In genomic region chr14:61025239-61026223, GRCh38 we compare ENCODE assay signal across 8 cellular contexts. TPM values are rescaled to one million over a fixed set of nuclear protein-coding genes. Genes with fewer than 3 reads are reported as not detected.
DNase-seq lines count a peak whose midpoint lies in the region; ATAC-seq, FAIRE-seq and TF ChIP-seq lines count a peak whose summit lies in the region.

No MANE protein-coding gene starts in this region.

- no peak overlapping the region for H3K23ac ChIP-seq in H1 (ENCODE audit: insufficient read length)

- CTCF ChIA-PET in H1 (lab: Charles Lee; ENCODE audit: partially characterized antibody) = interaction anchor here (0.8 to 3.0 kb wide), 14 partner anchors 9 to 400 kb away, joined by 3 to 10 read pairs (median 3); no protein-coding TSS in a partner anchor

- H2BK120ac ChIP-seq in H1 (replicated peaks; ENCODE audit: low read depth, low read length) = no peak overlapping the region

- DNase-seq in GDM1 (lab: John Stamatoyannopoulos, UW) = peak; percentile 18
- peak; percentile 54 for DNase-seq in NCI-H524 treated with DMSO at 0.1 percent for 48 hours (lab: John Stamatoyannopoulos, UW)
- DNase-seq in activated CD4-positive, alpha-beta T cell treated with anti-CD3 and anti-CD28 coated beads, Interleukin-2, amount 10 ng/mL, durations not matched to agents 24 days and 14 days = peak; percentile 87
- no peak for DNase-seq in H1 (ENCODE audit: low read depth in 1 of 2, low spot score in 2 of 2)
- no peak for DNase-seq in mesothelial cell of epicardium (ENCODE audit: low spot score in 2 of 2, unreplicated experiment in 2 of 2)
- DNase-seq in stimulated activated CD8-positive, alpha-beta memory T cell treated with anti-CD3 and anti-CD28 coated beads, Interleukin-4, amount 100 ng/mL, for 4 hours (ENCODE audit: low read depth in 2 of 2, low spot score in 1 of 2) = peak; percentile 1 to 19
- no peak for DNase-seq in GF-D8 (lab: John Stamatoyannopoulos, UW)

- 48% methylated on average over 7 of the region's 7 CpGs; no CpG with 5 or more reads in 1 of the 2 experiments for WGBS in H1 (ENCODE audit: extremely low coverage in 1 of 2, insufficient coverage in 1 of 2, insufficient read length in 1 of 2, insufficient replicate concordance in 2 of 2, low coverage in 1 of 2, low lambda C conversion rate in 2 of 2, missing lambda C conversion rate in 1 of 2), 2 experiments

- H2BK12ac ChIP-seq in H1 (ENCODE audit: low read depth, low read length) = no peak overlapping the region

- H3K56ac ChIP-seq in H1 (replicated peaks; ENCODE audit: insufficient read length, low read depth, low read length) = no peak overlapping the region

- H2BK5ac ChIP-seq in H1 (ENCODE audit: low read depth, low read length) = no peak overlapping the region

- H3K4me3 Mint-ChIP-seq in activated CD4-positive, alpha-beta T cell treated with anti-CD3 and anti-CD28 coated beads, Interleukin-2, amount 10 ng/mL, durations not matched to agents 24 days and 14 days = no peak overlapping the region
- no peak overlapping the region for H3K4me3 Mint-ChIP-seq in mesothelial cell of epicardium

- POLR2A ChIA-PET in H1 (lab: Charles Lee; ENCODE audit: partially characterized antibody) = no interaction called here

- no peak overlapping the region for H3K18ac ChIP-seq in H1 (ENCODE audit: extremely low read depth, low read length)

- H3K27ac Mint-ChIP-seq in activated CD4-positive, alpha-beta T cell treated with anti-CD3 and anti-CD28 coated beads, Interleukin-2, amount 10 ng/mL, durations not matched to agents 24 days and 14 days = no peak overlapping the region
- H3K27ac Mint-ChIP-seq in mesothelial cell of epicardium = no peak overlapping the region

- intact Hi-C loops in activated CD4-positive, alpha-beta T cell treated with anti-CD3 and anti-CD28 coated beads, Interleukin-2, amount 10 ng/mL, durations not matched to agents 24 days and 14 days (cut with micrococcal nuclease) = loop anchor here (1.0 to 10.0 kb wide), 5 partner anchors 159 to 400 kb away; partner anchors contain the start of gene SIX4

- H2BK15ac ChIP-seq in H1 (ENCODE audit: low read length) = no peak overlapping the region

- no peaks in the 10 kb centered on the region for H3K36me3 ChIP-seq in H1 (ENCODE audit: control insufficient read depth in 2 of 4, insufficient read depth in 4 of 4, low read length in 3 of 4)

- H3K9me3 Mint-ChIP-seq in activated CD4-positive, alpha-beta T cell treated with anti-CD3 and anti-CD28 coated beads, Interleukin-2, amount 10 ng/mL, durations not matched to agents 24 days and 14 days = no peaks in the 10 kb centered on the region
- H3K9me3 Mint-ChIP-seq in mesothelial cell of epicardium = no peaks in the 10 kb centered on the region

- H3K27me3 Mint-ChIP-seq in activated CD4-positive, alpha-beta T cell treated with anti-CD3 and anti-CD28 coated beads, Interleukin-2, amount 10 ng/mL, durations not matched to agents 24 days and 14 days = peaks cover 2% of the 10 kb centered on the region
- peaks cover 13% of the 10 kb centered on the region for H3K27me3 Mint-ChIP-seq in mesothelial cell of epicardium (ENCODE audit: low read depth)

- H3K9ac ChIP-seq in H1 (replicated peaks in 1 of 4; ENCODE audit: extremely low read depth in 1 of 4, low read depth in 3 of 4, low read length in 3 of 4) = no peak overlapping the region

- H3K14ac ChIP-seq in H1 (ENCODE audit: insufficient read length) = no peak overlapping the region

- no peak overlapping the region for H3K4me3 ChIP-seq in H1 (ENCODE audit: extremely low read depth in 1 of 4, insufficient read depth in 2 of 4, low read depth in 3 of 4, low read length in 4 of 4)

- FAIRE-seq in H1 (lab: Jason Lieb, UNC) = peak; percentile 94

- no peaks in the 10 kb centered on the region for H4K20me1 ChIP-seq in H1 (replicated peaks in 1 of 2; ENCODE audit: control insufficient read depth in 1 of 2, insufficient read depth in 2 of 2, low read length in 2 of 2)

- no peak overlapping the region for H3K27ac ChIP-seq in H1 (ENCODE audit: low read depth, low read length)

- no peaks in the 10 kb centered on the region for H3K27me3 ChIP-seq in H1 (replicated peaks in 1 of 4; ENCODE audit: control insufficient read depth in 3 of 4, extremely low read depth in 1 of 4, insufficient read depth in 3 of 4, low read length in 3 of 4)

- H3K23me2 ChIP-seq in H1 (ENCODE audit: low read depth, low read length) = no peaks in the 10 kb centered on the region

- H3K36me3 Mint-ChIP-seq in activated CD4-positive, alpha-beta T cell treated with anti-CD3 and anti-CD28 coated beads, Interleukin-2, amount 10 ng/mL, durations not matched to agents 24 days and 14 days (ENCODE audit: low read depth) = no peaks in the 10 kb centered on the region
- H3K36me3 Mint-ChIP-seq in mesothelial cell of epicardium = no peaks in the 10 kb centered on the region

- H3K4me1 ChIP-seq in H1 (replicated peaks in 1 of 4; ENCODE audit: control insufficient read depth in 3 of 4, insufficient read depth in 4 of 4, low read length in 3 of 4) = no peaks in the 10 kb centered on the region

- no peaks in the 10 kb centered on the region for H3K79me2 ChIP-seq in H1 (ENCODE audit: control insufficient read depth in 1 of 2, insufficient read depth in 2 of 2, low read length in 2 of 2)

- H3K4ac ChIP-seq in H1 (replicated peaks; ENCODE audit: insufficient read length, low read depth, low read length) = no peak overlapping the region

- TF ChIP-seq RAD21 in H1 (IDR thresholded peaks at IDR 0.05 in 1 of 2, conservative IDR thresholded peaks at IDR 0.05 in 1 of 2; ENCODE audit: low read depth in 2 of 2, low read length in 2 of 2) = peak; percentile 89

- TF ChIP-seq EP300 in H1 (IDR thresholded peaks at IDR 0.05; ENCODE audit: borderline replicate concordance in 1 of 2, low read depth in 2 of 2, low read length in 2 of 2) = no peak

- no peak overlapping the region for H2AFZ ChIP-seq in H1 (ENCODE audit: low read length)

- H3K9me3 ChIP-seq in H1 (ENCODE audit: insufficient read depth in 2 of 2, low read depth in 1 of 2, low read length in 1 of 2) = no peaks in the 10 kb centered on the region

- H3K79me1 ChIP-seq in H1 (ENCODE audit: low read depth, low read length) = no peaks in the 10 kb centered on the region

- no peak overlapping the region for H3K4me2 ChIP-seq in H1 (ENCODE audit: insufficient read depth in 1 of 2, low read depth in 2 of 2, low read length in 2 of 2)

- no peak overlapping the region for H4K8ac ChIP-seq in H1 (ENCODE audit: extremely low read depth, insufficient read depth, low read length)

- TF ChIP-seq POLR2A in H1 (IDR thresholded peaks at IDR 0.05; ENCODE audit: control extremely low read depth in 1 of 2, low read depth in 2 of 2, low read length in 2 of 2) = no peak

- no peak overlapping the region for H4K5ac ChIP-seq in H1 (ENCODE audit: insufficient read length, low read depth, low read length)

- H2BK20ac ChIP-seq in H1 (ENCODE audit: low read length) = no peak overlapping the region

- H2AK5ac ChIP-seq in H1 (ENCODE audit: low read depth, low read length) = no peak overlapping the region

- ATAC-seq in HG03354 (IDR thresholded peaks at IDR 0.05; ENCODE audit: poor library complexity, severe bottlenecking, unreplicated experiment) = peak; percentile 82

- TF ChIP-seq CTCF in H1 (IDR thresholded peaks at IDR 0.05; ENCODE audit: control extremely low read depth in 1 of 3, insufficient read depth in 1 of 3, low read depth in 1 of 3, low read length in 3 of 3) (peak in 2 of 3 experiments; percentile 70 to 82; a peak in 3 of 4 replicates), mesothelial cell of epicardium (IDR thresholded peaks at IDR 0.05; ENCODE audit: unreplicated experiment) (peak; percentile 73)

- H4K91ac ChIP-seq in H1 (replicated peaks; ENCODE audit: insufficient read length, low read length) = no peak overlapping the region

- no peaks in the 10 kb centered on the region for H3K4me1 Mint-ChIP-seq in activated CD4-positive, alpha-beta T cell treated with anti-CD3 and anti-CD28 coated beads, Interleukin-2, amount 10 ng/mL, durations not matched to agents 24 days and 14 days
- H3K4me1 Mint-ChIP-seq in mesothelial cell of epicardium = peaks cover 2% of the 10 kb centered on the region

RNA-seq across cellular contexts. Expression of gene SLC38A6, which starts 44.5 kb away (rescaled TPM):
- total RNA-seq in activated CD4-positive, alpha-beta T cell treated with anti-CD3 and anti-CD28 coated beads, Interleukin-2, amount 10 ng/mL, durations not matched to agents 24 days and 14 days = 4.7 and 5.9 TPM in 2 replicates
- total RNA-seq in H1 (2021; fragmentation: NEBNext Ultra II Directional; extraction: Animal tissue kit (Norgen Biotek cat#: 25700)) = 5.2 and 8.1 TPM in 2 replicates
- polyA plus RNA-seq in H1 (2011; rRNA removed) = 5.1 and 9.8 TPM in 2 replicates
- polyA plus RNA-seq in H1 (2011; cell fraction: cytosol; rRNA removed) = 6.5 TPM
- polyA plus RNA-seq in H1 (2011; cell fraction: nucleus; rRNA removed) = 4.0 TPM
- polyA plus RNA-seq in H1 (2012, experiment 1 of 2) = 4.1 to 9.5 TPM (median 6.8 TPM) in 4 replicates
- 2.0 TPM for polyA plus RNA-seq in H1 (2012, experiment 2 of 2)
- polyA plus RNA-seq in H1 (2013, experiment 1 of 2) = 18.3 TPM
- polyA plus RNA-seq in H1 (2013, experiment 2 of 2) = 18.6 TPM
- 9.6 and 11.2 TPM in 2 replicates for polyA minus RNA-seq in H1 (2011; rRNA and poly(A)+ RNA removed)
- 2.9 TPM for polyA minus RNA-seq in H1 (2011; cell fraction: cytosol; rRNA and poly(A)+ RNA removed)
- 29.1 TPM for polyA minus RNA-seq in H1 (2011; cell fraction: nucleus; rRNA and poly(A)+ RNA removed)
- total RNA-seq in mesothelial cell of epicardium = 13.6 to 17.1 TPM (median 16.9 TPM) in 3 replicates

RNA-seq across cellular contexts. Expression of gene TRMT5, which starts 44.7 kb away (rescaled TPM):
- total RNA-seq in activated CD4-positive, alpha-beta T cell treated with anti-CD3 and anti-CD28 coated beads, Interleukin-2, amount 10 ng/mL, durations not matched to agents 24 days and 14 days = 16.1 and 18.0 TPM in 2 replicates
- 24.2 and 25.4 TPM in 2 replicates for total RNA-seq in H1 (2021; fragmentation: NEBNext Ultra II Directional; extraction: Animal tissue kit (Norgen Biotek cat#: 25700))
- polyA plus RNA-seq in H1 (2011; rRNA removed) = 3.1 and 4.3 TPM in 2 replicates
- polyA plus RNA-seq in H1 (2011; cell fraction: cytosol; rRNA removed) = 6.6 TPM
- polyA plus RNA-seq in H1 (2011; cell fraction: nucleus; rRNA removed) = 2.6 TPM
- 8.7 to 16.8 TPM (median 12.2 TPM) in 4 replicates for polyA plus RNA-seq in H1 (2012, experiment 1 of 2)
- 0.63 TPM for polyA plus RNA-seq in H1 (2012, experiment 2 of 2)
- 12.2 TPM for polyA plus RNA-seq in H1 (2013, experiment 1 of 2)
- polyA plus RNA-seq in H1 (2013, experiment 2 of 2) = 11.9 TPM
- polyA minus RNA-seq in H1 (2011; rRNA and poly(A)+ RNA removed) = 6.7 and 6.9 TPM in 2 replicates
- 5.2 TPM for polyA minus RNA-seq in H1 (2011; cell fraction: cytosol; rRNA and poly(A)+ RNA removed)
- polyA minus RNA-seq in H1 (2011; cell fraction: nucleus; rRNA and poly(A)+ RNA removed) = 15.1 TPM
- 15.0 to 19.1 TPM (median 16.2 TPM) in 3 replicates for total RNA-seq in mesothelial cell of epicardium

Comparison
In these comparisons a context has a peak if more than half of its experiments do, and no peak if none do; other contexts are left out.
1. DNase-seq: peak in GDM1 (single experiment), NCI-H524 treated with DMSO at 0.1 percent for 48 hours (single experiment), activated CD4-positive, alpha-beta T cell treated with anti-CD3 and anti-CD28 coated beads, Interleukin-2, amount 10 ng/mL, durations not matched to agents 24 days and 14 days (single experiment) and stimulated activated CD8-positive, alpha-beta memory T cell treated with anti-CD3 and anti-CD28 coated beads, Interleukin-4, amount 100 ng/mL, for 4 hours (2 of 2); none in H1 (0 of 2), mesothelial cell of epicardium (0 of 2) and GF-D8 (single experiment).